In genomic region chr10:110304394-110304779, GRCh38 we compare ENCODE assay signal across 8 cellular contexts. TPM values are rescaled to one million over a fixed set of nuclear protein-coding genes. Genes with fewer than 3 reads are reported as not detected.
DNase-seq lines count a peak whose midpoint lies in the region; ATAC-seq lines count a peak whose summit lies in the region.

No MANE protein-coding gene starts in this region.

- H3K36me3 Mint-ChIP-seq in activated CD4-positive, alpha-beta T cell treated with anti-CD3 and anti-CD28 coated beads, Interleukin-2, amount 10 ng/mL, durations not matched to agents 7 days and 5 days (ENCODE audit: low read depth), result peaks cover 29% of the 10 kb centered on the region

- H3K36me3 ChIP-seq in SJCRH30 (peaks cover 39% of the 10 kb centered on the region), neuron (ENCODE audit: insufficient read depth, low read length) (peaks cover 36% of the 10 kb centered on the region)

- H3K4me1 Mint-ChIP-seq in activated CD4-positive, alpha-beta T cell treated with anti-CD3 and anti-CD28 coated beads, Interleukin-2, amount 10 ng/mL, durations not matched to agents 7 days and 5 days, result peaks cover 57% of the 10 kb centered on the region

- H3K4me1 ChIP-seq in SJCRH30 (no peaks in the 10 kb centered on the region), neuron (ENCODE audit: insufficient read depth, low read length) (peaks cover 26% of the 10 kb centered on the region)

- H3K4me3 ChIP-seq in SJCRH30 (peak overlapping the region; percentile 94), neuron (ENCODE audit: low read length) (peak overlapping the region; percentile 100)

- CTCF ChIA-PET in activated CD4-positive, alpha-beta T cell treated with anti-CD3 and anti-CD28 coated beads, Interleukin-2, amount 10 ng/mL, durations not matched to agents 7 days and 5 days (lab: Charles Lee), result interaction anchor here (1.0 to 4.2 kb wide), 13 partner anchors 8 to 296 kb away, joined by 3 to 22 read pairs (median 4); no protein-coding TSS in a partner anchor

- no peaks in the 10 kb centered on the region for H3K27me3 Mint-ChIP-seq in activated CD4-positive, alpha-beta T cell treated with anti-CD3 and anti-CD28 coated beads, Interleukin-2, amount 10 ng/mL, durations not matched to agents 7 days and 5 days

- H3K27ac Mint-ChIP-seq in activated CD4-positive, alpha-beta T cell treated with anti-CD3 and anti-CD28 coated beads, Interleukin-2, amount 10 ng/mL, durations not matched to agents 7 days and 5 days, result peak overlapping the region; percentile 99

- ATAC-seq in HG02840 (IDR thresholded peaks at IDR 0.05; ENCODE audit: low FRiP score, unreplicated experiment), result peak; percentile 40
- peak; percentile 74 for ATAC-seq in esophagus mucosa

- H3K9me3 Mint-ChIP-seq in activated CD4-positive, alpha-beta T cell treated with anti-CD3 and anti-CD28 coated beads, Interleukin-2, amount 10 ng/mL, durations not matched to agents 7 days and 5 days, result no peaks in the 10 kb centered on the region

- H3K27me3 ChIP-seq in SJCRH30 (no peaks in the 10 kb centered on the region), neuron (ENCODE audit: insufficient read depth, low read length) (no peaks in the 10 kb centered on the region)

- peak overlapping the region; percentile 19 for H2AFZ ChIP-seq in neuron (ENCODE audit: low read depth, low read length)

- DNase-seq in activated CD4-positive, alpha-beta T cell treated with anti-CD3 and anti-CD28 coated beads, Interleukin-2, amount 10 ng/mL, durations not matched to agents 7 days and 5 days, result no peak
- no peak for DNase-seq in activated CD4-positive, alpha-beta T cell treated with anti-CD3 and anti-CD28 coated beads for 4 hours
- no peak for DNase-seq in SJCRH30
- DNase-seq in ureter (ENCODE audit: low spot score), result no peak
- no peak for DNase-seq in GDM1 (lab: John Stamatoyannopoulos, UW)

- peak overlapping the region; percentile 63 for H3K27ac ChIP-seq in SJCRH30

- H3K9me3 ChIP-seq in SJCRH30 (replicated peaks), result no peaks in the 10 kb centered on the region
- no peaks in the 10 kb centered on the region for H3K9me3 ChIP-seq in neuron (ENCODE audit: low read length)

- POLR2A ChIA-PET in activated CD4-positive, alpha-beta T cell treated with anti-CD3 and anti-CD28 coated beads, Interleukin-2, amount 10 ng/mL, durations not matched to agents 7 days and 5 days (lab: Charles Lee), result no interaction called here

- H3K4me3 Mint-ChIP-seq in activated CD4-positive, alpha-beta T cell treated with anti-CD3 and anti-CD28 coated beads, Interleukin-2, amount 10 ng/mL, durations not matched to agents 7 days and 5 days, result peak overlapping the region; percentile 96

RNA-seq across cellular contexts. Expression of gene SMNDC1, which starts 0.3 kb away (rescaled TPM):
- 10 to 100 TPM; 36.3 to 44.2 TPM for total RNA-seq in activated CD4-positive, alpha-beta T cell treated with anti-CD3 and anti-CD28 coated beads, Interleukin-2, amount 10 ng/mL, durations not matched to agents 7 days and 5 days
- 11.4 and 17.0 TPM in 2 replicates for total RNA-seq in SJCRH30 (2014; rRNA removed; shearing (Covaris generic))
- 19.2 TPM for total RNA-seq in esophagus mucosa
- total RNA-seq in ureter, result 27.9 TPM
